ENCODE assay signal across 10 cellular contexts in the genomic region with DNA sequence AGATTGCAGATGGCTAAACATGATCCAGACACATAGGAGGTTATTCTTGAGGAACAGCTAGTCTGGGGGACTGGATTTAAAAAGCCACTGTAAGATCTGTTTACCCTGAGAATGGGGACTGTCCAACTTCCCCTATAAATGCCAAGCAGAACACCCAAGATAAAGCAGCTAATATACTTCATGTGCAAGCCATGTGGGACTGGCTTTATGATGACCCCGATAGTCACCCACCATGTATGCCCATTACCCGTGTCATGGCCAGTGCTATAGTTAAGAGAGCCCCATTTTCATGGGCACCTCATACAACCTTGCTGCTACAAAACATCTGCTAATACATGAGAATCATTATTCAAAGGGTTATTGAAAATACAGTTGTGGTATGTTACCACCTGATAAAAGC.
"Had no signal": no experiment of that assay in that cellular context is flagged by ENCODE, and none has a peak within 500 bp of the region (broad histone marks: within the 10 kb centered on the region; RNA-seq: fewer than 3 reads in every experiment).

No MANE protein-coding gene starts in this region.

- H3K27ac Mint-ChIP-seq: activated CD4-positive, alpha-beta memory T cell treated with anti-CD3 and anti-CD28 coated beads, Interleukin-2, amount 10 ng/mL, durations not matched to agents 7 days and 5 days; nephron had no signal

- H3K9me3 Mint-ChIP-seq: activated CD4-positive, alpha-beta memory T cell treated with anti-CD3 and anti-CD28 coated beads, Interleukin-2, amount 10 ng/mL, durations not matched to agents 7 days and 5 days; nephron had no signal

- H3K27me3 Mint-ChIP-seq: activated CD4-positive, alpha-beta memory T cell treated with anti-CD3 and anti-CD28 coated beads, Interleukin-2, amount 10 ng/mL, durations not matched to agents 7 days and 5 days had no signal

- H3K4me3 Mint-ChIP-seq: activated CD4-positive, alpha-beta memory T cell treated with anti-CD3 and anti-CD28 coated beads, Interleukin-2, amount 10 ng/mL, durations not matched to agents 7 days and 5 days; nephron had no signal

- DNase-seq: activated CD4-positive, alpha-beta memory T cell treated with anti-CD3 and anti-CD28 coated beads, Interleukin-2, amount 10 ng/mL, durations not matched to agents 7 days and 5 days; activated CD4-positive, CD25-positive, alpha-beta regulatory T cell treated with anti-CD3 and anti-CD28 coated beads, Interleukin-2, amount 50 U/mL, for 72 hours; activated CD8-positive, alpha-beta memory T cell treated with anti-CD3 and anti-CD28 coated beads, Interleukin-2, amount 50 U/mL, for 4 hours; activated naive CD4-positive, alpha-beta T cell treated with Interleukin-2 at 50 U/mL for 16 hours; dorsolateral prefrontal cortex; occipital lobe; stimulated activated CD4-positive, alpha-beta T cell treated with anti-CD3 and anti-CD28 coated beads, Interleukin-4, amount 100 ng/mL, for 24 hours; stomach; testis had no signal
